In the genomic region with DNA sequence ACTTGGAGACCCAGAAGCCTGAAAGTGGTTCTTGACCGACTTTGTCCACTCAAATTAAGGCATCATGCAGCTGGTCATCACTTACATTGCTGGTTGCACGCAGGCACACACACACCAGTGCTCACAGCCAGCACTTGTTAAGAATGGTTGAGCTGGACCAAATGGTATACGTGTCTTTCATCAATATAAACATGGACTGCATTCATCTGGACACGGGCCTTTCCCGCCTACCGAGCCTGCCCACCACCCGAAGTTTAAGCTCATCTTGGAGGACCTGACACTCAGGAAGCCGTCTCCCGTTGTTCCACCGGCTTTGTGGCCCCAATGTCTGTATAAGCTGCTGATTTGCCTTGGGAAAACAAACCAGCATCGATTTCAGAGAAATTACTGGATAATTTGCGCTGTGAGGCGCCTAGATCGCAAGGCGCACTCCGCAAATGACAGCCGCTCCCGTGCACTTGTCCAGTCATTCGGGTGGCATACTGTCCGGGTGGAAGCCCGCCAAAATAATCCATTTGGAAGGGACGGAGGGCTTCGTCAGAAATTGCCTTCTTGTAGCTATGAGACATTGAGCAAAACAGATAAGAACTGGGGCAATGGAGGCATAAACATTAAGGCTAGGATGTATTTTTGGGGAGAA, we compare ENCODE assay signal across 8 cellular contexts. TPM values are rescaled to one million over a fixed set of nuclear protein-coding genes. Genes with fewer than 3 reads are reported as not detected.
DNase-seq lines count a peak whose midpoint lies in the region; ATAC-seq, FAIRE-seq and TF ChIP-seq lines count a peak whose summit lies in the region.

No MANE protein-coding gene starts in this region.

- BruUV-seq in MCF 10A (replicated peaks; lab: Mats Ljungman, UMichigan), result TSS peak; percentile 79

- POLR2A ChIA-PET in MCF 10A (lab: Yijun Ruan, JAX), result interaction anchor here (0.5 to 3.1 kb wide), 6 partner anchors 9 to 184 kb away, joined by 3 to 33 read pairs (median 4); a partner anchor contains a TSS

- FAIRE-seq in GM12892 (lab: Jason Lieb, UNC), result peak; percentile 88

- peak overlapping the region; percentile 98 for H3K27ac Mint-ChIP-seq in MCF 10A (ENCODE audit: low read depth, unreplicated experiment)

- H3K27ac ChIP-seq in ACC112 (ENCODE audit: low read depth, low read length), result peak overlapping the region; percentile 98
- peak overlapping the region; percentile 97 for H3K27ac ChIP-seq in subcutaneous abdominal adipose tissue (ENCODE audit: low read depth, low read length)

- no peaks in the 10 kb centered on the region for H3K9me3 Mint-ChIP-seq in MCF 10A (ENCODE audit: unreplicated experiment)

- intact Hi-C loops in MCF 10A (cut with micrococcal nuclease), result loop anchor here (5.0 kb wide), 1 partner anchor 60 kb away; a partner anchor contains a TSS

- peaks cover 4% of the 10 kb centered on the region; the same call in 1 of the 2 replicates for H3K27me3 ChIP-seq in ACC112 (ENCODE audit: insufficient read depth, low read length)
- no peaks in the 10 kb centered on the region for H3K27me3 ChIP-seq in subcutaneous abdominal adipose tissue (ENCODE audit: control insufficient read depth in 5 of 5, insufficient read depth in 4 of 5, low read length in 5 of 5)

- H3K9ac ChIP-seq in subcutaneous abdominal adipose tissue (ENCODE audit: low read length in 5 of 5), result peak overlapping the region; percentile 78 to 97 (median 96)

- no peaks in the 10 kb centered on the region for H3K4me1 Mint-ChIP-seq in MCF 10A (ENCODE audit: insufficient read depth, unreplicated experiment)

- H3K4me3 Mint-ChIP-seq in MCF 10A (ENCODE audit: unreplicated experiment), result peak overlapping the region; percentile 89

- CTCF ChIA-PET in MCF 10A (lab: Yijun Ruan, JAX), result interaction anchor here (0.6 to 1.4 kb wide), 6 partner anchors 11 to 171 kb away, joined by 3 to 6 read pairs (median 4); no protein-coding TSS in a partner anchor

- peaks cover 14% of the 10 kb centered on the region for H3K36me3 Mint-ChIP-seq in MCF 10A (ENCODE audit: insufficient read depth, unreplicated experiment)

- peak overlapping the region; percentile 96 for H3K4me3 ChIP-seq in ACC112 (ENCODE audit: low read depth, low read length)
- H3K4me3 ChIP-seq in subcutaneous abdominal adipose tissue (ENCODE audit: low read depth in 1 of 5, low read length in 5 of 5), result peak overlapping the region; percentile 87 to 96 (median 90)

- peaks cover 12% of the 10 kb centered on the region for H3K27me3 Mint-ChIP-seq in MCF 10A (ENCODE audit: insufficient read depth, unreplicated experiment)

- DNase-seq in GM12892 (ENCODE audit: insufficient read length) (no peak), NCI-H510A treated with DMSO at 0.1 percent for 48 hours (lab: John Stamatoyannopoulos, UW) (peak; percentile 61), MCF 10A (ENCODE audit: unreplicated experiment) (no peak), kidney glomerular epithelial cell (lab: John Stamatoyannopoulos, UW) (peak; percentile 45)
- DNase-seq in stimulated activated CD4-positive, alpha-beta T cell treated with anti-CD3 and anti-CD28 coated beads, Interleukin-4, amount 100 ng/mL, for 24 hours, result no peak

- H3K36me3 ChIP-seq in ACC112 (ENCODE audit: insufficient read depth, low read length) (peaks cover 7% of the 10 kb centered on the region), subcutaneous abdominal adipose tissue (ENCODE audit: control insufficient read depth in 5 of 5, insufficient read depth in 5 of 5, low read length in 5 of 5) (peaks cover 5 to 12% (median 9%) of the 10 kb centered on the region in 5 donors)

- peaks cover 26% of the 10 kb centered on the region for H3K4me1 ChIP-seq in ACC112 (ENCODE audit: control insufficient read depth, insufficient read depth, low read length, unreplicated experiment)
- peaks cover 0 to 50% (median 35%) of the 10 kb centered on the region in 5 donors for H3K4me1 ChIP-seq in subcutaneous abdominal adipose tissue (ENCODE audit: control insufficient read depth in 5 of 5, insufficient read depth in 5 of 5, low read length in 5 of 5)

- H3K9me3 ChIP-seq in subcutaneous abdominal adipose tissue (ENCODE audit: control insufficient read depth in 5 of 5, low read length in 5 of 5), result peaks cover 0 to 3% (median 0%) of the 10 kb centered on the region in 5 donors

- no peak for TF ChIP-seq POLR2A in GM12892 (IDR thresholded peaks at IDR 0.05; ENCODE audit: low read depth, low read length)

- peaks cover 26% of the 10 kb centered on the region for H3K79me2 ChIP-seq in ACC112 (ENCODE audit: control insufficient read depth, insufficient read depth, low read length, unreplicated experiment)

- TF ChIP-seq CTCF in MCF 10A (IDR thresholded peaks at IDR 0.05; ENCODE audit: unreplicated experiment), result no peak

- peak; percentile 40 for ATAC-seq in HG02885 (IDR thresholded peaks at IDR 0.05; ENCODE audit: poor library complexity, unreplicated experiment)

- peak overlapping the region; percentile 91 for H2AFZ ChIP-seq in ACC112 (ENCODE audit: low read length, unreplicated experiment)

RNA-seq across cellular contexts. Expression of a gene that starts 40.1 kb away (rescaled TPM):
- not detected for polyA plus RNA-seq in GM12892 (2012; ENCODE audit: missing spikeins)
- not detected in 2 replicates for total RNA-seq in MCF 10A (2022)

RNA-seq across cellular contexts. Expression of a gene that starts 58.3 kb away (rescaled TPM):
- polyA plus RNA-seq in GM12892 (2012; ENCODE audit: missing spikeins), result 7.4 TPM
- total RNA-seq in MCF 10A (2022), result 7.3 and 8.6 TPM in 2 replicates

Comparison
In these comparisons a context has a peak if more than half of its experiments do, and no peak if none do; other contexts are left out.
1. DNase-seq: peak in NCI-H510A treated with DMSO at 0.1 percent for 48 hours (single experiment) and kidney glomerular epithelial cell (single experiment); none in GM12892 (single experiment), MCF 10A (single experiment) and stimulated activated CD4-positive, alpha-beta T cell treated with anti-CD3 and anti-CD28 coated beads, Interleukin-4, amount 100 ng/mL, for 24 hours (single experiment).